8 cellular contexts compared by ENCODE assay signal in genomic region chr4:118981839-118982381, GRCh38.
DNase-seq lines count a peak whose midpoint lies in the region; ATAC-seq and TF ChIP-seq lines count a peak whose summit lies in the region.

No MANE protein-coding gene starts in this region.

- BruUV-seq in IMR-90 (replicated peaks; lab: Mats Ljungman, UMichigan), result no TSS peak

- H2AK5ac ChIP-seq in IMR-90 (ENCODE audit: low read depth, low read length), result 0 out of 2 replicates have a peak overlapping the region, but pooled peaks have one; percentile 5

- peak overlapping the region; percentile 21; the same call in 1 of the 2 replicates for H3K27ac ChIP-seq in IMR-90 (ENCODE audit: insufficient read depth, low read length)

- H2AK9ac ChIP-seq in IMR-90 (replicated peaks; ENCODE audit: low read depth, low read length, poor library complexity), result no peak overlapping the region

- peaks cover 18% of the 10 kb centered on the region for H3K4me1 ChIP-seq in IMR-90 (ENCODE audit: control insufficient read depth, insufficient read depth, low read length)

- in situ Hi-C loops in IMR-90 (cut with MboI; ENCODE audit: low sequenced_read_pairs), result loop anchor here (5.0 to 10.0 kb wide), 3 partner anchors 233 to 1075 kb away; partner anchors contain the start of gene USP53

- H3K79me1 ChIP-seq in IMR-90 (ENCODE audit: low read depth in 1 of 2, low read length in 2 of 2), result no peaks in the 10 kb centered on the region

- H3K14ac ChIP-seq in IMR-90 (replicated peaks; ENCODE audit: low read depth, low read length), result peak overlapping the region; percentile 51

- H3K4me3 ChIP-seq in IMR-90 (ENCODE audit: insufficient read depth, low read depth, low read length), result no peak overlapping the region

- dilution Hi-C loops in IMR-90 (cut with HindIII; ENCODE audit: low sequenced_read_pairs, unreplicated experiment), result no loop called here

- peak overlapping the region; percentile 21 to 84; a peak in 2 of 4 replicates for H4K8ac ChIP-seq in IMR-90 (ENCODE audit: low read depth in 2 of 2, low read length in 2 of 2)

- no peaks in the 10 kb centered on the region for H3K27me3 ChIP-seq in IMR-90 (ENCODE audit: control insufficient read depth, insufficient read depth, low read length)

- TF ChIP-seq POLR2A in IMR-90 (IDR thresholded peaks at IDR 0.05; ENCODE audit: low read depth, low read length), result no peak

- no peaks in the 10 kb centered on the region for H3K27me3 Mint-ChIP-seq in activated naive CD4-positive, alpha-beta T cell treated with anti-CD3 and anti-CD28 coated beads for 36 hours (ENCODE audit: low read depth)

- H2BK20ac ChIP-seq in IMR-90 (ENCODE audit: low read depth, low read length), result peak overlapping the region; percentile 82

- 0 out of 2 replicates have a peak overlapping the region, but pooled peaks have one; percentile 18 for H3K9ac ChIP-seq in IMR-90 (ENCODE audit: low read depth, low read length)

- H3K56ac ChIP-seq in IMR-90 (ENCODE audit: extremely low read depth, insufficient read depth, low read length), result peak overlapping the region; percentile 54; the same call in 1 of the 2 replicates

- H4K20me1 ChIP-seq in IMR-90 (ENCODE audit: insufficient read depth, low read length), result no peaks in the 10 kb centered on the region

- no CpG with 5 or more reads among the region's 7 CpGs for WGBS in IMR-90 (ENCODE audit: extremely low coverage in 2 of 2, insufficient read length in 1 of 2), 2 experiments

- H4K91ac ChIP-seq in IMR-90 (ENCODE audit: insufficient read depth, low read depth, low read length), result peak overlapping the region; percentile 71

- no peak overlapping the region for H3K27ac Mint-ChIP-seq in activated naive CD4-positive, alpha-beta T cell treated with anti-CD3 and anti-CD28 coated beads for 36 hours

- POLR2A ChIA-PET in IMR-90 (lab: Charles Lee; ENCODE audit: unreplicated experiment), result interaction anchor here (0.6 kb wide), 1 partner anchor 503 kb away, joined by 3 read pairs; no protein-coding TSS in a partner anchor

- peak overlapping the region; percentile 91 for H2BK5ac ChIP-seq in IMR-90 (ENCODE audit: low read depth, low read length, poor library complexity, severe bottlenecking)

- H4K5ac ChIP-seq in IMR-90 (ENCODE audit: low read depth, low read length), result peak overlapping the region; percentile 98; the same call in 1 of the 2 replicates

- peak; percentile 89 for ATAC-seq in GM21529 (IDR thresholded peaks at IDR 0.05; ENCODE audit: unreplicated experiment)
- ATAC-seq in IMR-90 (ENCODE audit: low read depth), result peak; percentile 89

- intact Hi-C loops in IMR-90 (cut with micrococcal nuclease), result loop anchor here (1.0 to 5.0 kb wide), 10 partner anchors 59 to 1069 kb away; partner anchors contain the start of gene PDE5A
- intact Hi-C loops in activated naive CD4-positive, alpha-beta T cell treated with anti-CD3 and anti-CD28 coated beads for 36 hours (cut with micrococcal nuclease), result loop anchor here (1.0 to 10.0 kb wide), 8 partner anchors 57 to 1069 kb away; partner anchors contain the start of gene USP53
- intact Hi-C loops in posterior cingulate gyrus (cut with DNase I), result loop anchor here (2.0 to 10.0 kb wide), 3 partner anchors 305 to 1063 kb away; no protein-coding TSS in a partner anchor

- peak overlapping the region; percentile 97; the same call in 1 of the 2 replicates for H3K18ac ChIP-seq in IMR-90 (ENCODE audit: low read depth, low read length)

- peak overlapping the region; percentile 69; the same call in 1 of the 3 replicates for H2BK15ac ChIP-seq in IMR-90 (ENCODE audit: low read depth, low read length)

- H3K4ac ChIP-seq in IMR-90 (ENCODE audit: low read depth, low read length), result peak overlapping the region; percentile 81

- H2AFZ ChIP-seq in IMR-90 (replicated peaks; ENCODE audit: low read length, poor library complexity), result no peak overlapping the region

- CTCF ChIA-PET in IMR-90 (lab: Yijun Ruan, JAX), result interaction anchor here (0.7 to 1.6 kb wide), 7 partner anchors 12 to 310 kb away, joined by 3 to 6 read pairs (median 5); no protein-coding TSS in a partner anchor
- CTCF ChIA-PET in activated naive CD4-positive, alpha-beta T cell treated with anti-CD3 and anti-CD28 coated beads for 36 hours (lab: Charles Lee), result interaction anchor here (1.0 to 7.0 kb wide), 6 partner anchors 11 to 59 kb away, joined by 3 to 41 read pairs (median 4); no protein-coding TSS in a partner anchor

- H3K9me3 Mint-ChIP-seq in activated naive CD4-positive, alpha-beta T cell treated with anti-CD3 and anti-CD28 coated beads for 36 hours, result no peaks in the 10 kb centered on the region

- no peaks in the 10 kb centered on the region for H3K36me3 ChIP-seq in IMR-90 (ENCODE audit: control insufficient read depth, insufficient read depth, low read length)

- no peak overlapping the region for H3K4me2 ChIP-seq in IMR-90 (ENCODE audit: low read depth, low read length)

- no peak overlapping the region for H3K4me3 Mint-ChIP-seq in activated naive CD4-positive, alpha-beta T cell treated with anti-CD3 and anti-CD28 coated beads for 36 hours

- no peaks in the 10 kb centered on the region for H3K9me3 ChIP-seq in IMR-90 (ENCODE audit: control insufficient read depth, insufficient read depth, low read length)

- peak; percentile 98 for TF ChIP-seq RAD21 in IMR-90 (IDR thresholded peaks at IDR 0.05; ENCODE audit: low read length)

- peak; percentile 92 for TF ChIP-seq CTCF in IMR-90 (conservative IDR thresholded peaks at IDR 0.05; ENCODE audit: low read depth, low read length)

- H3K36me3 Mint-ChIP-seq in activated naive CD4-positive, alpha-beta T cell treated with anti-CD3 and anti-CD28 coated beads for 36 hours (ENCODE audit: low read depth), result no peaks in the 10 kb centered on the region

- peak overlapping the region; percentile 85 for H2BK120ac ChIP-seq in IMR-90 (ENCODE audit: low read depth, low read length)

- H3K4me1 Mint-ChIP-seq in activated naive CD4-positive, alpha-beta T cell treated with anti-CD3 and anti-CD28 coated beads for 36 hours (ENCODE audit: low read depth), result no peaks in the 10 kb centered on the region

- DNase-seq in GDM1 (lab: John Stamatoyannopoulos, UW) (peak; percentile 19), IMR-90 (peak; percentile 96), RPMI8226 (peak; percentile 55), glomerular visceral epithelial cell (ENCODE audit: extremely low spot score) (peak; percentile 76), posterior cingulate gyrus (peak in 6 of 10 donors; percentile 35 to 86 (median 54)), NCI-H187 (lab: John Stamatoyannopoulos, UW) (no peak)
- DNase-seq in activated naive CD4-positive, alpha-beta T cell treated with anti-CD3 and anti-CD28 coated beads for 36 hours, result peak; percentile 74

- H3K23ac ChIP-seq in IMR-90 (ENCODE audit: low read depth, low read length), result peak overlapping the region; percentile 49

- H3K9me1 ChIP-seq in IMR-90 (ENCODE audit: insufficient read depth, low read length), result no peaks in the 10 kb centered on the region

TF ChIP-seq in IMR-90, 13 proteins besides CTCF, POLR2A, EP300 and RAD21:
- peak; percentile 90 for TF ChIP-seq SMC3 (IDR thresholded peaks at IDR 0.05; ENCODE audit: low read depth, low read length)
- TF ChIP-seq BHLHE40 (IDR thresholded peaks at IDR 0.05; ENCODE audit: low read depth, low read length), result peak; percentile 35; the same call in 1 of the 2 replicates
- no peak for TF ChIP-seq RFX5 (IDR thresholded peaks at IDR 0.05; ENCODE audit: low read depth, low read length)
- peak; percentile 75 for TF ChIP-seq CEBPB (IDR thresholded peaks at IDR 0.05; ENCODE audit: low read depth, low read length)

Comparison
In these comparisons a context has a peak if more than half of its experiments do, and no peak if none do; other contexts are left out.
1. DNase-seq: peak in GDM1 (single experiment), IMR-90 (single experiment), RPMI8226 (single experiment), activated naive CD4-positive, alpha-beta T cell treated with anti-CD3 and anti-CD28 coated beads for 36 hours (single experiment), glomerular visceral epithelial cell (single experiment) and posterior cingulate gyrus (6 of 10); none in NCI-H187 (0 of 2).